Comparison of ENCODE assay signal across 26 cellular contexts in genomic region chr2:210861038-210861665, GRCh38.
"Had no signal": no experiment of that assay in that cellular context is flagged by ENCODE, and none has a peak within 500 bp of the region (broad histone marks: within the 10 kb centered on the region; RNA-seq: fewer than 3 reads in every experiment).

No MANE protein-coding gene starts in this region.

- H3K9me3 ChIP-seq: esophagus squamous epithelium, mucosa of descending colon, right atrium auricular region, suprapubic skin, transverse colon, upper lobe of right lung, uterus had no signal

- H3K27ac ChIP-seq: coronary artery, esophagus squamous epithelium, neural progenitor cell, parathyroid adenoma, right atrium auricular region, suprapubic skin, transverse colon, upper lobe of right lung, uterus had no signal

- H3K4me3 ChIP-seq: coronary artery, esophagus squamous epithelium, lung, mucosa of descending colon, neural progenitor cell, right atrium auricular region, smooth muscle cell, suprapubic skin, transverse colon, upper lobe of right lung, uterus had no signal

- H3K36me3 ChIP-seq: esophagus squamous epithelium, neural progenitor cell, right atrium auricular region, suprapubic skin, transverse colon, upper lobe of right lung, uterus had no signal

- ATAC-seq: left lobe of liver; mucosa of descending colon; sciatic nerve; stimulated activated naive CD8-positive, alpha-beta T cell treated with anti-CD3 and anti-CD28 coated beads, Interleukin-15, amount 100 ng/mL, for 72 hours; upper lobe of right lung had no signal

- H3K27me3 ChIP-seq: esophagus squamous epithelium, neural progenitor cell, right atrium auricular region, suprapubic skin, transverse colon, upper lobe of right lung, uterus had no signal

- DNase-seq: dermis blood vessel endothelial cell; effector memory CD4-positive, alpha-beta T cell; erythroblast; esophagus squamous epithelium; foreskin melanocyte; glutamatergic neuron; mucosa of descending colon; naive B cell; stimulated activated CD4-positive, alpha-beta T cell treated with anti-CD3 and anti-CD28 coated beads, Interleukin-12 subunit alpha, Interleukin-12 subunit beta, amount 100 ng/mL, for 4 hours; stimulated activated CD4-positive, alpha-beta T cell treated with anti-CD3 and anti-CD28 coated beads, Interleukin-1b, Interleukin-23, amount 100 ng/mL, for 48 hours; stimulated activated CD4-positive, alpha-beta T cell treated with anti-CD3 and anti-CD28 coated beads, Interleukin-4, amount 100 ng/mL, for 1 hour; stimulated activated CD8-positive, alpha-beta memory T cell treated with anti-CD3 and anti-CD28 coated beads, Interleukin-4, amount 100 ng/mL, for 48 hours; stimulated activated naive CD4-positive, alpha-beta T cell; stimulated activated naive CD8-positive, alpha-beta T cell treated with anti-CD3 and anti-CD28 coated beads, Interleukin-15, amount 100 ng/mL, for 72 hours; transverse colon; upper lobe of right lung; uterus had no signal
